In genomic region chr19:3434630-3435553, GRCh38 we compare ENCODE assay signal across 8 cellular contexts. TPM values are rescaled to one million over a fixed set of nuclear protein-coding genes. Genes with fewer than 3 reads are reported as not detected.
DNase-seq lines count a peak whose midpoint lies in the region; ATAC-seq and TF ChIP-seq lines count a peak whose summit lies in the region.

No MANE protein-coding gene starts in this region.

- H3K4me1 ChIP-seq in HUES6 (ENCODE audit: control insufficient read depth, insufficient read depth, low read length) (no peaks in the 10 kb centered on the region), esophagus muscularis mucosa (peaks cover 37 to 76% (median 64%) of the 10 kb centered on the region in 4 donors), muscle layer of duodenum (ENCODE audit: control insufficient read depth in 1 of 2, insufficient read depth in 2 of 2, low read length in 2 of 2) (peaks cover 9 to 26% of the 10 kb centered on the region in 2 donors)

- no peak for TF ChIP-seq POLR2A in esophagus muscularis mucosa (IDR thresholded peaks at IDR 0.05; ENCODE audit: low read depth)

- no peaks in the 10 kb centered on the region for H3K36me3 ChIP-seq in HUES6 (ENCODE audit: control insufficient read depth, insufficient read depth, low read length)
- H3K36me3 ChIP-seq in esophagus muscularis mucosa: peaks cover 30 to 74% (median 59%) of the 10 kb centered on the region in 4 donors
- H3K36me3 ChIP-seq in muscle layer of duodenum (ENCODE audit: control insufficient read depth in 1 of 2, insufficient read depth in 2 of 2, low read length in 2 of 2): peaks cover 15 to 40% of the 10 kb centered on the region in 2 donors

- H3K4me1 Mint-ChIP-seq in activated T-cell treated with anti-CD3 and anti-CD28 coated beads, Interleukin-2, amount 50 U/mL, for 72 hours (ENCODE audit: low read depth): peaks cover 17% of the 10 kb centered on the region

- H3K4me3 Mint-ChIP-seq in activated T-cell treated with anti-CD3 and anti-CD28 coated beads, Interleukin-2, amount 50 U/mL, for 72 hours: peak overlapping the region; percentile 93 to 94

- peaks cover 3 to 4% of the 10 kb centered on the region in 2 donors for H3K9me3 Mint-ChIP-seq in activated T-cell treated with anti-CD3 and anti-CD28 coated beads, Interleukin-2, amount 50 U/mL, for 72 hours

- no peaks in the 10 kb centered on the region for H3K27me3 Mint-ChIP-seq in activated T-cell treated with anti-CD3 and anti-CD28 coated beads, Interleukin-2, amount 50 U/mL, for 72 hours (ENCODE audit: low read depth)

- H3K27ac Mint-ChIP-seq in activated T-cell treated with anti-CD3 and anti-CD28 coated beads, Interleukin-2, amount 50 U/mL, for 72 hours: peak overlapping the region; percentile 94

- DNase-seq in COLO829 (ENCODE audit: low spot score): peak; percentile 98
- DNase-seq in OCI-M1 (lab: John Stamatoyannopoulos, UW): peak; percentile 95
- peak; percentile 98 for DNase-seq in activated T-cell treated with anti-CD3 and anti-CD28 coated beads, Interleukin-2, amount 50 U/mL, for 72 hours
- DNase-seq in esophagus muscularis mucosa (ENCODE audit: extremely low spot score): peak; percentile 99
- peak; percentile 87 to 88 for DNase-seq in stimulated activated CD8-positive, alpha-beta memory T cell treated with anti-CD3 and anti-CD28 coated beads, Interleukin-7, amount 100 ng/mL, for 1 hour (ENCODE audit: low read depth in 2 of 2)

- H3K9ac ChIP-seq in HUES6 (ENCODE audit: low read length): peak overlapping the region; percentile 98

- peak overlapping the region; percentile 91 for H3K27ac ChIP-seq in HUES6 (ENCODE audit: low read depth, low read length)
- H3K27ac ChIP-seq in esophagus muscularis mucosa (replicated peaks in 1 of 4): peak overlapping the region; percentile 93 to 97 (median 96)
- H3K27ac ChIP-seq in muscle layer of duodenum (ENCODE audit: low read length): peak overlapping the region; percentile 85

- H3K36me3 Mint-ChIP-seq in activated T-cell treated with anti-CD3 and anti-CD28 coated beads, Interleukin-2, amount 50 U/mL, for 72 hours (ENCODE audit: insufficient read depth in 2 of 2): peaks cover 8 to 10% of the 10 kb centered on the region in 2 donors

- 6% methylated on average over 36 of the region's 67 CpGs for WGBS in esophagus muscularis mucosa

- peak in 1 of 3 experiments; percentile 15 for TF ChIP-seq CTCF in esophagus muscularis mucosa (IDR thresholded peaks at IDR 0.05)

- no peak for TF ChIP-seq EP300 in esophagus muscularis mucosa (IDR thresholded peaks at IDR 0.05)

- ATAC-seq in GM21390 (IDR thresholded peaks at IDR 0.05; ENCODE audit: unreplicated experiment): peak; percentile 74
- peak; percentile 96 for ATAC-seq in activated T-cell treated with anti-CD3 and anti-CD28 coated beads, Interleukin-2, amount 50 U/mL, for 72 hours (replicated peaks in 1 of 2)

- H3K9me3 ChIP-seq in HUES6 (ENCODE audit: control insufficient read depth, insufficient read depth, low read depth, low read length): no peaks in the 10 kb centered on the region
- no peaks in the 10 kb centered on the region for H3K9me3 ChIP-seq in esophagus muscularis mucosa
- no peaks in the 10 kb centered on the region for H3K9me3 ChIP-seq in muscle layer of duodenum (ENCODE audit: control insufficient read depth in 1 of 2, low read length in 2 of 2)

- H3K27me3 ChIP-seq in HUES6 (ENCODE audit: control insufficient read depth, insufficient read depth, low read length): no peaks in the 10 kb centered on the region
- no peaks in the 10 kb centered on the region for H3K27me3 ChIP-seq in esophagus muscularis mucosa
- H3K27me3 ChIP-seq in muscle layer of duodenum (ENCODE audit: low read depth, low read length): no peaks in the 10 kb centered on the region

- H3K4me3 ChIP-seq in HUES6 (ENCODE audit: low read depth, low read length) (peak overlapping the region; percentile 87), esophagus muscularis mucosa (peak overlapping the region; percentile 47 to 55 (median 50)), muscle layer of duodenum (ENCODE audit: low read depth in 1 of 2, low read length in 2 of 2) (peak overlapping the region; percentile 51 to 70)

- intact Hi-C loops in esophagus muscularis mucosa (cut with DNase I): no loop called here

RNA-seq across cellular contexts. Expression of gene SMIM24, which starts 45.4 kb away (rescaled TPM):
- under 1 TPM; 0.62 to 0.88 TPM for total RNA-seq in activated T-cell treated with anti-CD3 and anti-CD28 coated beads, Interleukin-2, amount 50 U/mL, for 72 hours
- total RNA-seq in esophagus muscularis mucosa: not detected

RNA-seq across cellular contexts. Expression of gene SMIM44, which starts 48.3 kb away (rescaled TPM):
- total RNA-seq in activated T-cell treated with anti-CD3 and anti-CD28 coated beads, Interleukin-2, amount 50 U/mL, for 72 hours: not detected
- total RNA-seq in esophagus muscularis mucosa: not detected

Comparison
In these comparisons a context has a peak if more than half of its experiments do, and no peak if none do; other contexts are left out.
1. Peak in every context shown above with its lines: DNase-seq, ATAC-seq, H3K4me3 ChIP-seq and H3K27ac ChIP-seq.